17 cellular contexts compared by ENCODE assay signal in genomic region chr12:51884676-51885229, GRCh38. TPM values are rescaled to one million over a fixed set of nuclear protein-coding genes. Genes with fewer than 3 reads are reported as not detected.
DNase-seq lines count a peak whose midpoint lies in the region; ATAC-seq and TF ChIP-seq lines count a peak whose summit lies in the region.
"Had no signal": no experiment of that assay in that cellular context is flagged by ENCODE, and none has a peak within 500 bp of the region (broad histone marks: within the 10 kb centered on the region; RNA-seq: fewer than 3 reads in every experiment).

No MANE protein-coding gene starts in this region.

- no peak for TF ChIP-seq CTCF in CD8-positive, alpha-beta T cell (IDR thresholded peaks at IDR 0.05)
- no peak for TF ChIP-seq CTCF in chondrocyte (IDR thresholded peaks at IDR 0.05)

- no peak overlapping the region for H2AFZ ChIP-seq in mesenchymal stem cell (ENCODE audit: low read depth, low read length)

- peak overlapping the region; percentile 62 for H3K9ac ChIP-seq in mesenchymal stem cell (ENCODE audit: low read length)

- no peak for ATAC-seq in CD8-positive, alpha-beta T cell
- no peak for ATAC-seq in HG03460 (IDR thresholded peaks at IDR 0.05; ENCODE audit: unreplicated experiment)
- ATAC-seq: activated CD4-positive, CD25-positive, alpha-beta regulatory T cell treated with anti-CD3 and anti-CD28 coated beads, Interleukin-2, amount 50 U/mL, for 24 hours had no signal

- peaks cover 8% of the 10 kb centered on the region for H3K4me1 ChIP-seq in CD8-positive, alpha-beta T cell (ENCODE audit: insufficient read depth, low read length)
- peaks cover 7% of the 10 kb centered on the region for H3K4me1 ChIP-seq in mesenchymal stem cell (ENCODE audit: control insufficient read depth, insufficient read depth, low read depth, low read length)
- H3K4me1 ChIP-seq: HAP-1, SJSA1, uterus had no signal

- peak overlapping the region; percentile 91 for H3K27ac Mint-ChIP-seq in CD8-positive, alpha-beta T cell
- H3K27ac Mint-ChIP-seq in chondrocyte (ENCODE audit: unreplicated experiment) = no peak overlapping the region

- H3K36me3 ChIP-seq in CD8-positive, alpha-beta T cell (ENCODE audit: insufficient read depth, low read length) = no peaks in the 10 kb centered on the region
- H3K36me3 ChIP-seq in mesenchymal stem cell (ENCODE audit: control insufficient read depth in 1 of 2, insufficient read depth in 2 of 2, low read depth in 1 of 2, low read length in 2 of 2) = no peaks in the 10 kb centered on the region
- H3K36me3 ChIP-seq: HAP-1, SJSA1, uterus had no signal

- no peak for DNase-seq in CD8-positive, alpha-beta T cell
- DNase-seq in LoVo (ENCODE audit: low spot score) = peak; percentile 77
- peak; percentile 11 for DNase-seq in chondrocyte (ENCODE audit: low spot score)
- peak; percentile 70 for DNase-seq in mesenchymal stem cell
- no peak for DNase-seq in stimulated activated naive CD4-positive, alpha-beta T cell treated with Interleukin-2 at 50 U/mL for 16 hours (lab: John Stamatoyannopoulos, UW)
- no peak for DNase-seq in effector CD4-positive, alpha-beta T cell
- no peak for DNase-seq in NCI-H1105 (lab: John Stamatoyannopoulos, UW)
- DNase-seq: CD4-positive, alpha-beta memory T cell; cortex of kidney; NCI-H446; uterus had no signal

- peak overlapping the region in 1 of 2 experiments; percentile 11 for H3K4ac ChIP-seq in mesenchymal stem cell (ENCODE audit: low read depth in 1 of 2, low read length in 2 of 2)

- peak overlapping the region; percentile 31 for H4K8ac ChIP-seq in mesenchymal stem cell (ENCODE audit: low read length)

- peak overlapping the region; percentile 1 for H4K91ac ChIP-seq in mesenchymal stem cell (ENCODE audit: low read length)

- no peaks in the 10 kb centered on the region for H3K9me3 ChIP-seq in CD8-positive, alpha-beta T cell (ENCODE audit: low read length)
- no peaks in the 10 kb centered on the region for H3K9me3 ChIP-seq in mesenchymal stem cell (ENCODE audit: control insufficient read depth, low read length)
- H3K9me3 ChIP-seq: SJSA1, uterus had no signal

- no peak overlapping the region for H2AK5ac ChIP-seq in mesenchymal stem cell (ENCODE audit: low read length, severe bottlenecking)

- CTCF ChIA-PET in CD8-positive, alpha-beta T cell (lab: Charles Lee) = interaction anchor here (1.1 to 2.7 kb wide), 3 partner anchors 9 to 92 kb away, joined by 3 to 14 read pairs (median 5); no protein-coding TSS in a partner anchor

- H3K79me1 ChIP-seq in mesenchymal stem cell (replicated peaks; ENCODE audit: low read length, poor library complexity, severe bottlenecking) = no peaks in the 10 kb centered on the region

- no peak overlapping the region for H2BK120ac ChIP-seq in mesenchymal stem cell (ENCODE audit: low read depth, low read length)

- H3K18ac ChIP-seq in mesenchymal stem cell (ENCODE audit: low read depth in 1 of 2, low read length in 2 of 2) = peak overlapping the region; percentile 3 to 60

- no peak overlapping the region for H2BK15ac ChIP-seq in mesenchymal stem cell (ENCODE audit: low read depth, poor library complexity, severe bottlenecking)

- H3K27me3 Mint-ChIP-seq in CD8-positive, alpha-beta T cell (ENCODE audit: low read depth) = no peaks in the 10 kb centered on the region
- H3K27me3 Mint-ChIP-seq in chondrocyte (ENCODE audit: low read depth) = no peaks in the 10 kb centered on the region
- H3K27me3 Mint-ChIP-seq: CD4-positive, alpha-beta memory T cell had no signal

- H3K4me2 ChIP-seq in mesenchymal stem cell (ENCODE audit: low read length, poor library complexity, severe bottlenecking) = no peak overlapping the region

- no peak overlapping the region for H3K27ac ChIP-seq in CD8-positive, alpha-beta T cell (ENCODE audit: low read depth, low read length)
- H3K27ac ChIP-seq in mesenchymal stem cell (ENCODE audit: low read length, poor library complexity, severe bottlenecking) = no peak overlapping the region
- H3K27ac ChIP-seq: SJSA1 had no signal

- H3K14ac ChIP-seq in mesenchymal stem cell (ENCODE audit: low read length in 2 of 2) = peak overlapping the region in 1 of 2 experiments; percentile 35

- no peak overlapping the region for H3K23ac ChIP-seq in mesenchymal stem cell (ENCODE audit: low read length in 2 of 2)

- WGBS in mesenchymal stem cell = 79% methylated on average over 11 of the region's 11 CpGs

- intact Hi-C loops in CD8-positive, alpha-beta T cell (cut with DNase I, micrococcal nuclease) = loop anchor here in 1 of 2 experiments (5.0 kb wide), 2 partner anchors 38 to 62 kb away; no protein-coding TSS in a partner anchor

- H3K36me3 Mint-ChIP-seq in CD8-positive, alpha-beta T cell = no peaks in the 10 kb centered on the region
- H3K36me3 Mint-ChIP-seq in chondrocyte (ENCODE audit: low read depth) = peaks cover 1% of the 10 kb centered on the region
- H3K36me3 Mint-ChIP-seq: CD4-positive, alpha-beta memory T cell had no signal

- H3K4me3 Mint-ChIP-seq in CD8-positive, alpha-beta T cell = no peak overlapping the region
- H3K4me3 Mint-ChIP-seq in chondrocyte (ENCODE audit: unreplicated experiment) = no peak overlapping the region

- no peaks in the 10 kb centered on the region for H3K27me3 ChIP-seq in CD8-positive, alpha-beta T cell (ENCODE audit: insufficient read depth, low read length)
- no peaks in the 10 kb centered on the region for H3K27me3 ChIP-seq in mesenchymal stem cell (ENCODE audit: control insufficient read depth in 1 of 2, insufficient read depth in 1 of 2, low read length in 2 of 2)
- H3K27me3 ChIP-seq: SJSA1, uterus had no signal

- no peak overlapping the region for H3K4me3 ChIP-seq in CD8-positive, alpha-beta T cell (ENCODE audit: low read depth, low read length)
- H3K4me3 ChIP-seq in mesenchymal stem cell (ENCODE audit: insufficient read depth in 1 of 2, low read depth in 1 of 2, low read length in 2 of 2) = peak overlapping the region in 1 of 2 experiments; percentile 30
- H3K4me3 ChIP-seq: HAP-1, SJSA1, skin epidermis, uterus had no signal

- H2BK12ac ChIP-seq in mesenchymal stem cell (ENCODE audit: low read length in 2 of 2) = peak overlapping the region; percentile 20 to 45

- POLR2A ChIA-PET in CD8-positive, alpha-beta T cell (lab: Charles Lee) = interaction anchor here (2.6 kb wide), 1 partner anchor 64 kb away, joined by 17 read pairs; no protein-coding TSS in a partner anchor

- peaks cover 15% of the 10 kb centered on the region for H3K4me1 Mint-ChIP-seq in CD8-positive, alpha-beta T cell (ENCODE audit: low read depth)
- peaks cover 10% of the 10 kb centered on the region for H3K4me1 Mint-ChIP-seq in chondrocyte (ENCODE audit: low read depth)

- no peak overlapping the region for H2BK5ac ChIP-seq in mesenchymal stem cell (ENCODE audit: low read depth, low read length, poor library complexity, severe bottlenecking)

- peaks cover 2% of the 10 kb centered on the region for H3K9me3 Mint-ChIP-seq in CD8-positive, alpha-beta T cell
- H3K9me3 Mint-ChIP-seq in chondrocyte (ENCODE audit: low read depth) = peaks cover 3% of the 10 kb centered on the region

RNA-seq across cellular contexts. Expression of gene ANKRD33, which starts 3.1 kb away (rescaled TPM):
- total RNA-seq in CD8-positive, alpha-beta T cell = not detected
- total RNA-seq in chondrocyte = not detected in 3 replicates
- 3.7 TPM for polyA plus RNA-seq in mesenchymal stem cell (2013, experiment 1 of 2)
- polyA plus RNA-seq in mesenchymal stem cell (2013, experiment 2 of 2) = 3.2 TPM
- total RNA-seq: CD4-positive, alpha-beta memory T cell; mucosa of gallbladder; SJSA1 had no signal
- polyA plus RNA-seq: CD4-positive, alpha-beta memory T cell had no signal

RNA-seq across cellular contexts. Expression of gene ACVRL1, which starts 22.6 kb away (rescaled TPM):
- not detected for total RNA-seq in CD8-positive, alpha-beta T cell
- total RNA-seq in chondrocyte = 0.36 to 0.60 TPM in 2 of 3 replicates, not detected in the other
- polyA plus RNA-seq in mesenchymal stem cell (2013, experiment 1 of 2) = 158 TPM
- 162 TPM for polyA plus RNA-seq in mesenchymal stem cell (2013, experiment 2 of 2)
- polyA plus RNA-seq: CD4-positive, alpha-beta memory T cell had no signal

RNA-seq across cellular contexts. Expression of gene FIGNL2, which starts 36.2 kb away (rescaled TPM):
- total RNA-seq in CD8-positive, alpha-beta T cell = 1 to 10 TPM; 1.5 to 1.9 TPM
- total RNA-seq in chondrocyte = 0.26 to 0.30 TPM in 2 of 3 replicates, not detected in the other
- polyA plus RNA-seq in mesenchymal stem cell (2013, experiment 1 of 2) = 0.62 TPM
- polyA plus RNA-seq in mesenchymal stem cell (2013, experiment 2 of 2) = 0.71 TPM
- total RNA-seq: SJSA1 had no signal

Comparison
In these comparisons a context has a peak if more than half of its experiments do, and no peak if none do; other contexts are left out.
1. DNase-seq: peak in LoVo (single experiment), chondrocyte (single experiment) and mesenchymal stem cell (single experiment); none in CD8-positive, alpha-beta T cell (0 of 7), stimulated activated naive CD4-positive, alpha-beta T cell treated with Interleukin-2 at 50 U/mL for 16 hours (single experiment), effector CD4-positive, alpha-beta T cell (single experiment) and NCI-H1105 (single experiment).